In the genomic region with DNA sequence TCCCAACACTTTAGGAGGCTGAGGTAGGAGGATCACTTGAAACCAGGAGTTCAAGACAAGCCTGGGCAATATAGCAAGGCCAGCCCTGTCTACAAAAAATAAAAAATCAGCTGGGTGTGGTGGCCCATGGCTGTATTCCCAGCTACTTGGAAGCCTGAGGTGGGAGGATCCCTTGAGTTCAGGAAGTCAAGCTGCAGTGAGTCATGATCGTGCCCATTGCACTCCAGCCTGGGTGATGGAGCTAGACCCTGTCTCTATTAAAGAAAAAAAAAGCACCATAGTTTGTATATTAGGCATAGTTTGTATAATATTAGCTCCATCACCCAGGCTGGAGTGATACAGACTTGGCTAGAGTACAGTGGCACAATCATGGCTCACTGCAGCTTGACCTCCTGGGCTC, we compare ENCODE assay signal across 11 cellular contexts. TPM values are rescaled to one million over a fixed set of nuclear protein-coding genes. Genes with fewer than 3 reads are reported as not detected.
DNase-seq lines count a peak whose midpoint lies in the region; ATAC-seq and TF ChIP-seq lines count a peak whose summit lies in the region.
"Had no signal": no experiment of that assay in that cellular context is flagged by ENCODE, and none has a peak within 500 bp of the region (broad histone marks: within the 10 kb centered on the region; RNA-seq: fewer than 3 reads in every experiment).

No MANE protein-coding gene starts in this region.

- RAD21 ChIA-PET in HCT116 (lab: Charles Lee; ENCODE audit: low non-redundant PET in 1 of 2, low total read pairs in 2 of 2, uncharacterized antibody in 2 of 2, unreplicated experiment in 2 of 2) = interaction anchor here in 1 of 2 experiments (0.6 kb wide), 1 partner anchor 28 kb away, joined by 3 read pairs; no protein-coding TSS in a partner anchor

- TF ChIP-seq RAD21 in HCT116 (IDR thresholded peaks at IDR 0.05; ENCODE audit: low read depth) (no peak), SK-N-SH (IDR thresholded peaks at IDR 0.05; ENCODE audit: low read length) (no peak)

- H3F3A ChIP-seq in SK-N-SH (replicated peaks; ENCODE audit: insufficient read depth) = peaks cover 7% of the 10 kb centered on the region

- CTCF ChIA-PET in HCT116 (lab: Charles Lee) = interaction anchor here (1.3 to 1.5 kb wide), 3 partner anchors 67 to 519 kb away, joined by 3 to 5 read pairs (median 4); no protein-coding TSS in a partner anchor
- CTCF ChIA-PET in SK-N-SH (lab: Yijun Ruan, JAX) = interaction anchor here (1.6 to 4.8 kb wide), 2 partner anchors 15 to 72 kb away, joined by 6 to 19 read pairs; no protein-coding TSS in a partner anchor

- H2AFZ ChIP-seq in HCT116 (ENCODE audit: low read depth, low read length, poor library complexity, severe bottlenecking) = peak overlapping the region; percentile 86
- H2AFZ ChIP-seq in SK-N-SH (ENCODE audit: low read depth) = peak overlapping the region; percentile 84; the same call in 1 of the 2 replicates
- H2AFZ ChIP-seq: parathyroid adenoma had no signal

- BruUV-seq in HCT116 (replicated peaks; lab: Mats Ljungman, UMichigan) = no TSS peak

- intact Hi-C loops in HCT116 (cut with micrococcal nuclease) (no loop called here), sciatic nerve (cut with DNase I) (no loop called here)

- no peaks in the 10 kb centered on the region for H3K9me2 ChIP-seq in HCT116 (ENCODE audit: insufficient read depth)
- no peaks in the 10 kb centered on the region for H3K9me2 ChIP-seq in SK-N-SH

- TF ChIP-seq CTCF in HCT116 (IDR thresholded peaks at IDR 0.05 in 2 of 3, conservative IDR thresholded peaks at IDR 0.05 in 1 of 3; ENCODE audit: borderline replicate concordance in 1 of 3, insufficient read depth in 1 of 3, low read depth in 2 of 3, low read length in 2 of 3) (no peak), SK-N-SH (IDR thresholded peaks at IDR 0.05) (no peak), fibroblast of the aortic adventitia (IDR thresholded peaks at IDR 0.05; ENCODE audit: insufficient read depth, low read length) (no peak)

- H3K9me3 ChIP-seq in HCT116 (ENCODE audit: control insufficient read depth in 1 of 2, insufficient read depth in 1 of 2, low read depth in 1 of 2, low read length in 2 of 2) = no peaks in the 10 kb centered on the region
- H3K9me3 ChIP-seq in SK-N-SH = no peaks in the 10 kb centered on the region

- H3K4me1 ChIP-seq in HCT116 (ENCODE audit: control insufficient read depth in 1 of 2, insufficient read depth in 2 of 2, low read length in 2 of 2) (peaks cover 4 to 19% of the 10 kb centered on the region in 2 experiments; a peak in 3 of 4 replicates), SK-N-SH (ENCODE audit: control insufficient read depth in 1 of 2, insufficient read depth in 2 of 2, low read depth in 1 of 2, low read length in 1 of 2) (no peaks in the 10 kb centered on the region)
- H3K4me1 ChIP-seq: parathyroid adenoma had no signal

- H3K36me3 ChIP-seq in HCT116 (ENCODE audit: control insufficient read depth in 1 of 2, insufficient read depth in 2 of 2, low read length in 2 of 2) = no peaks in the 10 kb centered on the region
- no peaks in the 10 kb centered on the region for H3K36me3 ChIP-seq in SK-N-SH (replicated peaks in 1 of 2; ENCODE audit: control insufficient read depth in 1 of 2, insufficient read depth in 2 of 2, low read length in 1 of 2)

- TF ChIP-seq POLR2A in HCT116 (IDR thresholded peaks at IDR 0.05; ENCODE audit: borderline replicate concordance, extremely low read depth, insufficient read depth, insufficient read length) = no peak

- ATAC-seq in HCT116 = peak; percentile 92
- peak; percentile 50 for ATAC-seq in sciatic nerve
- no peak for ATAC-seq in GM19395 (IDR thresholded peaks at IDR 0.05; ENCODE audit: unreplicated experiment)
- ATAC-seq in GM21529 (IDR thresholded peaks at IDR 0.05; ENCODE audit: unreplicated experiment) = no peak
- no peak for ATAC-seq in GM18520 (IDR thresholded peaks at IDR 0.05; ENCODE audit: unreplicated experiment)
- ATAC-seq: activated T-cell treated with anti-CD3 and anti-CD28 coated beads, Interleukin-2, amount 50 U/mL, for 4 hours had no signal

- H3K79me2 ChIP-seq in HCT116 (ENCODE audit: insufficient read depth, low read length) = no peaks in the 10 kb centered on the region
- H3K79me2 ChIP-seq in SK-N-SH (ENCODE audit: insufficient read depth) = no peaks in the 10 kb centered on the region
- H3K79me2 ChIP-seq: parathyroid adenoma had no signal

- TF ChIP-seq EP300 in SK-N-SH (IDR thresholded peaks at IDR 0.05; ENCODE audit: borderline replicate concordance in 1 of 2, low read depth in 1 of 2, low read length in 1 of 2) = no peak

- H3K27me3 ChIP-seq in HCT116 (ENCODE audit: insufficient read depth, low read length) (no peaks in the 10 kb centered on the region), SK-N-SH (ENCODE audit: insufficient read depth) (no peaks in the 10 kb centered on the region)

- peak; percentile 46 for DNase-seq in HCT116 (ENCODE audit: low read depth, low spot score)
- no peak for DNase-seq in SK-N-SH
- peak; percentile 93 for DNase-seq in fibroblast of the aortic adventitia (ENCODE audit: low read depth)
- DNase-seq in sciatic nerve (ENCODE audit: low spot score) = no peak
- DNase-seq in G401 (ENCODE audit: low spot score) = no peak
- DNase-seq: activated T-cell treated with anti-CD3 and anti-CD28 coated beads, Interleukin-2, amount 50 U/mL, for 4 hours; DND-41 had no signal

- H3K9ac ChIP-seq in HCT116 (ENCODE audit: low read length) (no peak overlapping the region), SK-N-SH (no peak overlapping the region)
- H3K9ac ChIP-seq: parathyroid adenoma had no signal

- H4K20me1 ChIP-seq in HCT116 (ENCODE audit: insufficient read depth) (no peaks in the 10 kb centered on the region), SK-N-SH (ENCODE audit: insufficient read depth) (no peaks in the 10 kb centered on the region)

- H3K4me2 ChIP-seq in HCT116 (ENCODE audit: low read length) (peak overlapping the region; percentile 63), SK-N-SH (no peak overlapping the region)

- H3K27ac ChIP-seq in HCT116 (ENCODE audit: low read depth, low read length) (no peak overlapping the region), SK-N-SH (ENCODE audit: low read depth in 2 of 2, low read length in 1 of 2) (no peak overlapping the region; a peak in 1 of 4 replicates)
- H3K27ac ChIP-seq: parathyroid adenoma had no signal

- 15% methylated on average over 1 of the region's 1 CpG for WGBS in SK-N-SH (ENCODE audit: low lambda C conversion rate)

- peak overlapping the region in 1 of 2 experiments; percentile 6; a peak in 1 of 4 replicates for H3K4me3 ChIP-seq in HCT116 (replicated peaks in 1 of 2; ENCODE audit: low read depth in 1 of 2, low read length in 2 of 2)
- H3K4me3 ChIP-seq in SK-N-SH (ENCODE audit: low read depth in 2 of 2, low read length in 1 of 2) = no peak overlapping the region
- no peak overlapping the region for H3K4me3 ChIP-seq in fibroblast of the aortic adventitia (ENCODE audit: low read depth, low read length)

- POLR2A ChIA-PET in HCT116 (lab: Charles Lee) (no interaction called here), SK-N-SH (lab: Yijun Ruan, JAX) (interaction anchor here (1.0 kb wide), 1 partner anchor 10 kb away, joined by 3 read pairs; the partner anchor contains the start of gene NME5)

- in situ Hi-C loops in G401 (cut with HindIII; ENCODE audit: low sequenced_read_pairs) = no loop called here

TF ChIP-seq in HCT116, 20 proteins besides CTCF, POLR2A, EP300 and RAD21 (continues in another document):
- TF ChIP-seq SP1 (IDR thresholded peaks at IDR 0.05; ENCODE audit: low read depth) = no peak
- peak; percentile 55; the same call in 1 of the 2 replicates for TF ChIP-seq CBX3 (IDR thresholded peaks at IDR 0.05; ENCODE audit: low read depth)
- no peak for TF ChIP-seq ZNF274 (IDR thresholded peaks at IDR 0.05; ENCODE audit: low read depth, low read length)

TF ChIP-seq in SK-N-SH, 30 proteins besides CTCF, POLR2A, EP300 and RAD21:
- TF ChIP-seq, protein P1, sequence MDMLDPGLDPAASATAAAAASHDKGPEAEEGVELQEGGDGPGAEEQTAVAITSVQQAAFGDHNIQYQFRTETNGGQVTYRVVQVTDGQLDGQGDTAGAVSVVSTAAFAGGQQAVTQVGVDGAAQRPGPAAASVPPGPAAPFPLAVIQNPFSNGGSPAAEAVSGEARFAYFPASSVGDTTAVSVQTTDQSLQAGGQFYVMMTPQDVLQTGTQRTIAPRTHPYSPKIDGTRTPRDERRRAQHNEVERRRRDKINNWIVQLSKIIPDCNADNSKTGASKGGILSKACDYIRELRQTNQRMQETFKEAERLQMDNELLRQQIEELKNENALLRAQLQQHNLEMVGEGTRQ (IDR thresholded peaks at IDR 0.05; ENCODE audit: borderline replicate concordance, low read depth, low read length) = no peak
- TF ChIP-seq SIN3A (IDR thresholded peaks at IDR 0.05; ENCODE audit: borderline replicate concordance, low read depth, low read length) = peak; percentile 17; the same call in 1 of the 2 replicates

RNA-seq across cellular contexts. Expression of gene NME5, which starts 9.6 kb away (rescaled TPM):
- total RNA-seq in HCT116 (2021; ENCODE audit: unreplicated experiment) (3.1 TPM), fibroblast of the aortic adventitia (ENCODE audit: low replicate concordance) (6.0 and 11.6 TPM in 2 replicates), sciatic nerve (3.7 TPM)
- 0.69 and 0.91 TPM in 2 replicates for polyA plus RNA-seq in HCT116 (2012)
- polyA plus RNA-seq in SK-N-SH (2012; rRNA removed) = 3.7 and 4.1 TPM in 2 replicates
- 5.4 and 7.6 TPM in 2 replicates for polyA plus RNA-seq in SK-N-SH (2012; cell fraction: cytosol; rRNA removed)
- polyA plus RNA-seq in SK-N-SH (2012; cell fraction: nucleus; rRNA removed) = 2.2 and 3.1 TPM in 2 replicates
- total RNA-seq in G401 (2014; rRNA removed; shearing (Covaris generic)) = not detected in 2 replicates
- total RNA-seq: activated T-cell treated with anti-CD3 and anti-CD28 coated beads, Interleukin-2, amount 50 U/mL, for 4 hours had no signal

RNA-seq across cellular contexts. Expression of gene BRD8, which starts 29.6 kb away (rescaled TPM):
- total RNA-seq in HCT116 (2021; ENCODE audit: unreplicated experiment) = 80.8 TPM
- 47.2 and 57.1 TPM in 2 replicates for polyA plus RNA-seq in HCT116 (2012)
- polyA plus RNA-seq in SK-N-SH (2012; rRNA removed) = 46.2 and 64.4 TPM in 2 replicates
- polyA plus RNA-seq in SK-N-SH (2012; cell fraction: cytosol; rRNA removed) = 39.7 and 41.2 TPM in 2 replicates
- polyA plus RNA-seq in SK-N-SH (2012; cell fraction: nucleus; rRNA removed) = 74.6 and 144 TPM in 2 replicates
- total RNA-seq in fibroblast of the aortic adventitia (ENCODE audit: low replicate concordance) = 61.2 and 314 TPM in 2 replicates
- 67.0 TPM for total RNA-seq in sciatic nerve
- total RNA-seq in G401 (2014; rRNA removed; shearing (Covaris generic)) = 36.8 and 47.4 TPM in 2 replicates

RNA-seq across cellular contexts. Expression of gene KIF20A, which starts 30.1 kb away (rescaled TPM):
- 74.2 TPM for total RNA-seq in HCT116 (2021; ENCODE audit: unreplicated experiment)
- polyA plus RNA-seq in HCT116 (2012) = 72.7 and 92.7 TPM in 2 replicates
- polyA plus RNA-seq in SK-N-SH (2012; rRNA removed) = 16.0 and 17.4 TPM in 2 replicates
- 12.8 and 17.5 TPM in 2 replicates for polyA plus RNA-seq in SK-N-SH (2012; cell fraction: cytosol; rRNA removed)
- polyA plus RNA-seq in SK-N-SH (2012; cell fraction: nucleus; rRNA removed) = 10.1 and 19.3 TPM in 2 replicates
- 1.3 and 24.7 TPM in 2 replicates for total RNA-seq in fibroblast of the aortic adventitia (ENCODE audit: low replicate concordance)
- 0.67 TPM for total RNA-seq in sciatic nerve
- 30.7 and 51.0 TPM in 2 replicates for total RNA-seq in G401 (2014; rRNA removed; shearing (Covaris generic))

Comparison
In these comparisons a context has a peak if more than half of its experiments do, and no peak if none do; other contexts are left out.
1. ATAC-seq: peak in HCT116 (single experiment) and sciatic nerve (single experiment); none in GM19395 (single experiment), GM21529 (single experiment) and GM18520 (single experiment).
2. DNase-seq: peak in HCT116 (single experiment) and fibroblast of the aortic adventitia (single experiment); none in SK-N-SH (single experiment), sciatic nerve (single experiment) and G401 (single experiment).
3. Of the 11 proteins assayed by ChIP-seq in both SK-N-SH and HCT116: peak only in SK-N-SH: SIN3A; only in HCT116: ELF1, JUND and YY1; in both: none; in neither: 7.